ENCODE assay signal across 28 cellular contexts in the genomic region with DNA sequence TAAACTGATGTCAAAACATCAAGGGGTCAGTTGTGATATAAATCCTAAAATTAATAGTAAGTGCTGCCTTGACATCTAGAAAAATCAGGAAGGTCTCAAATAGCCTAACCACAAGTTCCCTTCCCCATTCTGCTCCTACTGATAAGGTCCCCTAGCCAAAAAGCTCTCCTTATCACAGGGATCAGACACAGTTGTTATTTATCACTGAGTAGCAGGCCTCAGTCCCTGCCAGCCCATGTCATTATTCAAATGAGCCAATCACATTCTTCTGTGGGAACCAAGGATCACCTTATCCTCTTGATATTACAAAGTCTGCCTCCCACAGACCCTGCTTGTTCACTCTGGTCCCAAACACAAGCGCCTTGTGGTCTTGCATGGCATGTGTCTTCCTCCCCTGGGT. TPM values are rescaled to one million over a fixed set of nuclear protein-coding genes. Genes with fewer than 3 reads are reported as not detected.
"Had no signal": no experiment of that assay in that cellular context is flagged by ENCODE, and none has a peak within 500 bp of the region (broad histone marks: within the 10 kb centered on the region; RNA-seq: fewer than 3 reads in every experiment).

No MANE protein-coding gene starts in this region.

- DNase-seq: activated CD4-positive, alpha-beta memory T cell treated with anti-CD3 and anti-CD28 coated beads, Interleukin-2, amount 10 ng/mL, durations not matched to agents 7 days and 5 days; activated CD4-positive, alpha-beta T cell treated with anti-CD3 and anti-CD28 coated beads, Interleukin-2, amount 10 ng/mL, durations not matched to agents 24 days and 14 days; activated effector memory CD4-positive, alpha-beta T cell treated with Interleukin-2 at 50 U/mL for 16 hours; activated naive CD4-positive, alpha-beta T cell treated with anti-CD3 and anti-CD28 coated beads for 36 hours; activated naive CD8-positive, alpha-beta T cell treated with anti-CD3 and anti-CD28 coated beads, Interleukin-2, amount 10 ng/mL, durations not matched to agents 7 days and 5 days; activated T-cell treated with anti-CD3 and anti-CD28 coated beads, Interleukin-2, amount 50 U/mL, for 72 hours; amniotic stem cell; colonic mucosa; dorsolateral prefrontal cortex; effector memory CD8-positive, alpha-beta T cell; gastrocnemius medialis; heart right ventricle; kidney; lower lobe of right lung; naive B cell; nucleus accumbens; right cardiac atrium; stimulated activated CD4-positive, alpha-beta T cell treated with anti-CD3 and anti-CD28 coated beads, Interleukin-12 subunit alpha, Interleukin-12 subunit beta, amount 100 ng/mL, for 4 hours; stimulated activated CD4-positive, alpha-beta T cell treated with anti-CD3 and anti-CD28 coated beads, Interleukin-4, amount 100 ng/mL, for 4 hours; stimulated activated naive CD8-positive, alpha-beta T cell treated with anti-CD3 and anti-CD28 coated beads, Interleukin-15, amount 100 ng/mL, for 72 hours; tibial artery had no signal

- ATAC-seq: activated T-cell treated with anti-CD3 and anti-CD28 coated beads, Interleukin-2, amount 50 U/mL, for 72 hours; effector memory CD8-positive, alpha-beta T cell; heart right ventricle; lower lobe of right lung; right cardiac atrium; stimulated activated naive CD8-positive, alpha-beta T cell treated with anti-CD3 and anti-CD28 coated beads, Interleukin-15, amount 100 ng/mL, for 72 hours had no signal

RNA-seq across cellular contexts. Expression of gene TMEM255A, which starts 23.3 kb away (rescaled TPM):
- total RNA-seq: activated CD4-positive, alpha-beta memory T cell treated with anti-CD3 and anti-CD28 coated beads, Interleukin-2, amount 10 ng/mL, durations not matched to agents 7 days and 5 days; activated CD4-positive, alpha-beta T cell treated with anti-CD3 and anti-CD28 coated beads, Interleukin-2, amount 10 ng/mL, durations not matched to agents 24 days and 14 days; activated naive CD4-positive, alpha-beta T cell treated with anti-CD3 and anti-CD28 coated beads for 36 hours; activated T-cell treated with anti-CD3 and anti-CD28 coated beads, Interleukin-2, amount 50 U/mL, for 72 hours; bronchial epithelial cell; endothelial cell of umbilical vein; pulmonary artery endothelial cell had no signal

RNA-seq across cellular contexts. Expression of gene ATP1B4, which starts 27.3 kb away (rescaled TPM):
- total RNA-seq: activated CD4-positive, alpha-beta memory T cell treated with anti-CD3 and anti-CD28 coated beads, Interleukin-2, amount 10 ng/mL, durations not matched to agents 7 days and 5 days; activated CD4-positive, alpha-beta T cell treated with anti-CD3 and anti-CD28 coated beads, Interleukin-2, amount 10 ng/mL, durations not matched to agents 24 days and 14 days; activated naive CD4-positive, alpha-beta T cell treated with anti-CD3 and anti-CD28 coated beads for 36 hours; activated naive CD8-positive, alpha-beta T cell treated with anti-CD3 and anti-CD28 coated beads, Interleukin-2, amount 10 ng/mL, durations not matched to agents 7 days and 5 days; activated T-cell treated with anti-CD3 and anti-CD28 coated beads, Interleukin-2, amount 50 U/mL, for 72 hours; bronchial epithelial cell; colonic mucosa; dorsolateral prefrontal cortex; endothelial cell of umbilical vein; esophagus muscularis mucosa; kidney; lower lobe of right lung; mesenteric fat pad; mucosa of gallbladder; pulmonary artery endothelial cell; ureter had no signal
